In genomic region chr22:22691716-22692701, GRCh38 we compare ENCODE assay signal across 15 cellular contexts. TPM values are rescaled to one million over a fixed set of nuclear protein-coding genes. Genes with fewer than 3 reads are reported as not detected.
DNase-seq lines count a peak whose midpoint lies in the region; ATAC-seq, FAIRE-seq and TF ChIP-seq lines count a peak whose summit lies in the region.
"Had no signal": no experiment of that assay in that cellular context is flagged by ENCODE, and none has a peak within 500 bp of the region (broad histone marks: within the 10 kb centered on the region; RNA-seq: fewer than 3 reads in every experiment).

No MANE protein-coding gene starts in this region.

- WGBS in K562 (ENCODE audit: insufficient coverage, low coverage, missing lambda C conversion rate): 2% methylated on average over 8 of the region's 8 CpGs

- H3K27me3 ChIP-seq in left ventricle myocardium inferior (ENCODE audit: low read depth) (peaks cover 15% of the 10 kb centered on the region), K562 (ENCODE audit: control insufficient read depth in 2 of 2, insufficient read depth in 2 of 2, low read length in 2 of 2) (peaks cover 0 to 18% of the 10 kb centered on the region in 2 experiments; a peak in 2 of 5 replicates)
- no peaks in the 10 kb centered on the region for H3K27me3 ChIP-seq in CD4-positive, alpha-beta T cell (ENCODE audit: control insufficient read depth, insufficient read depth, low read length)

- H3K9ac ChIP-seq in K562 (ENCODE audit: insufficient read depth in 1 of 2, low read depth in 2 of 2, low read length in 2 of 2): no peak overlapping the region

- FAIRE-seq in K562 (lab: Jason Lieb, UNC) (no peak), HTR-8/SVneo (lab: Jason Lieb, UNC) (no peak)

- H3K36me3 ChIP-seq in left ventricle myocardium inferior (no peaks in the 10 kb centered on the region), K562 (ENCODE audit: control insufficient read depth, insufficient read depth, low read length) (no peaks in the 10 kb centered on the region)

- no peaks in the 10 kb centered on the region for H3K27me3 Mint-ChIP-seq in CD4-positive, alpha-beta T cell
- H3K27me3 Mint-ChIP-seq: activated CD4-positive, alpha-beta T cell treated with anti-CD3 and anti-CD28 coated beads, Interleukin-2, amount 10 ng/mL, durations not matched to agents 24 days and 14 days had no signal

- H3K4me3 ChIP-seq in left ventricle myocardium inferior (no peak overlapping the region), K562 (no peak overlapping the region)

- no peaks in the 10 kb centered on the region for H3K36me3 Mint-ChIP-seq in CD4-positive, alpha-beta T cell (ENCODE audit: low read depth)

- no peaks in the 10 kb centered on the region for H3K9me3 Mint-ChIP-seq in CD4-positive, alpha-beta T cell
- H3K9me3 Mint-ChIP-seq: activated CD4-positive, alpha-beta T cell treated with anti-CD3 and anti-CD28 coated beads, Interleukin-2, amount 10 ng/mL, durations not matched to agents 24 days and 14 days; activated T-cell treated with anti-CD3 and anti-CD28 coated beads, Interleukin-2, amount 50 U/mL, for 72 hours had no signal

- ATAC-seq in K562: peak; percentile 1; the same call in 2 of the 3 replicates
- no peak for ATAC-seq in CD4-positive, alpha-beta T cell (ENCODE audit: poor library complexity)
- no peak for ATAC-seq in HG02798 (IDR thresholded peaks at IDR 0.05; ENCODE audit: poor library complexity, unreplicated experiment)

- H3K27ac ChIP-seq in left ventricle myocardium inferior (replicated peaks): no peak overlapping the region
- H3K27ac ChIP-seq in K562 (ENCODE audit: extremely low read depth, low read depth, low read length): no peak overlapping the region
- H3K27ac ChIP-seq in CD4-positive, alpha-beta T cell (ENCODE audit: low read depth, low read length): no peak overlapping the region

- no TSS peak for BruUV-seq in K562 (replicated peaks; lab: Mats Ljungman, UMichigan)

- no peak overlapping the region for H3K27ac Mint-ChIP-seq in CD4-positive, alpha-beta T cell
- H3K27ac Mint-ChIP-seq: activated CD4-positive, alpha-beta T cell treated with anti-CD3 and anti-CD28 coated beads, Interleukin-2, amount 10 ng/mL, durations not matched to agents 24 days and 14 days; activated T-cell treated with anti-CD3 and anti-CD28 coated beads, Interleukin-2, amount 50 U/mL, for 72 hours had no signal

- TF ChIP-seq EP300 in K562 (IDR thresholded peaks at IDR 0.05; ENCODE audit: low read length): no peak

- no peak for TF ChIP-seq RAD21 in K562 (CRISPR knock-in tag; conservative IDR thresholded peaks at IDR 0.05 in 1 of 2, IDR thresholded peaks at IDR 0.05 in 1 of 2)

- H3K9me3 ChIP-seq in left ventricle myocardium inferior (replicated peaks) (no peaks in the 10 kb centered on the region), K562 (replicated peaks; ENCODE audit: control insufficient read depth, insufficient read depth, low read depth, low read length) (no peaks in the 10 kb centered on the region)
- H3K9me3 ChIP-seq in CD4-positive, alpha-beta T cell (ENCODE audit: control insufficient read depth, low read length): no peaks in the 10 kb centered on the region

- peaks cover 23% of the 10 kb centered on the region for H4K20me1 ChIP-seq in K562 (replicated peaks; ENCODE audit: control insufficient read depth, insufficient read depth, low read length)

- TF ChIP-seq POLR2A in K562 (conservative IDR thresholded peaks at IDR 0.05): no peak

- no peaks in the 10 kb centered on the region for H3K4me1 ChIP-seq in left ventricle myocardium inferior
- H3K4me1 ChIP-seq in K562 (replicated peaks in 1 of 2; ENCODE audit: control insufficient read depth in 2 of 2, insufficient read depth in 2 of 2, low read length in 2 of 2): no peaks in the 10 kb centered on the region

- no peak overlapping the region for H2AFZ ChIP-seq in K562 (ENCODE audit: low read depth, low read length)

- POLR2A ChIA-PET in K562 (lab: Yijun Ruan, JAX): interaction anchor here (0.7 to 10.8 kb wide), 9 partner anchors 7 to 305 kb away, joined by 3 to 122 read pairs (median 4); no protein-coding TSS in a partner anchor
- POLR2A ChIA-PET in CD4-positive, alpha-beta T cell (lab: Charles Lee): no interaction called here

- H3K4me3 Mint-ChIP-seq in CD4-positive, alpha-beta T cell: no peak overlapping the region
- H3K4me3 Mint-ChIP-seq: activated CD4-positive, alpha-beta T cell treated with anti-CD3 and anti-CD28 coated beads, Interleukin-2, amount 10 ng/mL, durations not matched to agents 24 days and 14 days; activated T-cell treated with anti-CD3 and anti-CD28 coated beads, Interleukin-2, amount 50 U/mL, for 72 hours had no signal

- in situ Hi-C loops in K562 (cut with MboI): loop anchor here (5.0 to 25.0 kb wide), 2 partner anchors 230 to 1405 kb away; no protein-coding TSS in a partner anchor

- intact Hi-C loops in cardiac septum (cut with DNase I) (no loop called here), left ventricle myocardium inferior (cut with micrococcal nuclease) (no loop called here), K562 (cut with micrococcal nuclease) (loop anchor here (1.0 to 5.0 kb wide), 2 partner anchors 45 to 56 kb away; no protein-coding TSS in a partner anchor)
- intact Hi-C loops in CD4-positive, alpha-beta T cell (cut with DNase I, micrococcal nuclease): loop anchor here (1.0 to 5.0 kb wide), 3 partner anchors 190 to 265 kb away; no protein-coding TSS in a partner anchor

- H3K4me2 ChIP-seq in K562 (ENCODE audit: insufficient read depth, low read length): no peak overlapping the region

- TF ChIP-seq CTCF in left ventricle myocardium inferior (IDR thresholded peaks at IDR 0.05; ENCODE audit: borderline replicate concordance): no peak
- no peak for TF ChIP-seq CTCF in K562 (IDR thresholded peaks at IDR 0.05 in 2 of 3, conservative IDR thresholded peaks at IDR 0.05 in 1 of 3; ENCODE audit: insufficient read depth in 2 of 3, low read depth in 1 of 3, low read length in 3 of 3)
- TF ChIP-seq CTCF in CD4-positive, alpha-beta T cell (IDR thresholded peaks at IDR 0.05): no peak

- peak; percentile 27 for DNase-seq in cardiac septum (ENCODE audit: low spot score)
- DNase-seq in left ventricle myocardium inferior: no peak
- DNase-seq in K562 (ENCODE audit: extremely low read depth in 1 of 4, low spot score in 3 of 4): no peak
- peak; percentile 78 for DNase-seq in kidney tubule cell (ENCODE audit: low spot score)
- no peak for DNase-seq in CD4-positive, alpha-beta T cell
- no peak for DNase-seq in HTR-8/SVneo (ENCODE audit: insufficient read length, low spot score)
- no peak for DNase-seq in activated CD8-positive, alpha-beta memory T cell treated with anti-CD3 and anti-CD28 coated beads for 24 hours
- DNase-seq: aorta had no signal

- no peaks in the 10 kb centered on the region for H3K9me1 ChIP-seq in K562 (ENCODE audit: control insufficient read depth, insufficient read depth, low read length)

- H3K4me1 Mint-ChIP-seq in CD4-positive, alpha-beta T cell (ENCODE audit: low read depth): no peaks in the 10 kb centered on the region
- H3K4me1 Mint-ChIP-seq: activated CD4-positive, alpha-beta T cell treated with anti-CD3 and anti-CD28 coated beads, Interleukin-2, amount 10 ng/mL, durations not matched to agents 24 days and 14 days had no signal

- no peaks in the 10 kb centered on the region for H3K79me2 ChIP-seq in K562 (ENCODE audit: control insufficient read depth, insufficient read depth, low read length)

- CTCF ChIA-PET in K562 (lab: Yijun Ruan, JAX; ENCODE audit: low intra/inter-chr PET ratio): interaction anchor here (0.6 to 8.3 kb wide), 16 partner anchors 17 to 264 kb away, joined by 3 to 78 read pairs (median 6); partner anchors contain the start of gene PRAME
- CTCF ChIA-PET in CD4-positive, alpha-beta T cell (lab: Charles Lee): interaction anchor here (1.8 kb wide), 1 partner anchor 191 kb away, joined by 10 read pairs; no protein-coding TSS in a partner anchor

TF ChIP-seq in K562, 482 proteins besides CTCF, POLR2A, EP300 and RAD21 (continues in another document):
- TF ChIP-seq CBFA2T2 (conservative IDR thresholded peaks at IDR 0.05): peak; percentile 2; the same call in 1 of the 2 replicates
- peak; percentile 9 for TF ChIP-seq PHF20 (IDR thresholded peaks at IDR 0.05; ENCODE audit: partially characterized antibody)
- TF ChIP-seq SNRNP70 (optimal IDR thresholded peaks at IDR 0.05; ENCODE audit: low read depth, low read length): peak; percentile 80
- no peak for TF ChIP-seq NRF1 (conservative IDR thresholded peaks at IDR 0.05 in 1 of 2, IDR thresholded peaks at IDR 0.05 in 1 of 2)
- TF ChIP-seq OTX1 (CRISPR knock-in tag; IDR thresholded peaks at IDR 0.05): no peak
- TF ChIP-seq GABPB2 (CRISPR knock-in tag; conservative IDR thresholded peaks at IDR 0.05): no peak
- no peak for TF ChIP-seq BCL6 (CRISPR knock-in tag; IDR thresholded peaks at IDR 0.05)
- TF ChIP-seq ZBTB8A (IDR thresholded peaks at IDR 0.05; ENCODE audit: partially characterized antibody): no peak
- TF ChIP-seq TCF3 (CRISPR knock-in tag; IDR thresholded peaks at IDR 0.05): no peak
- no peak for TF ChIP-seq MYNN (IDR thresholded peaks at IDR 0.05)
- no peak for TF ChIP-seq MYNN (CRISPR knock-in tag; IDR thresholded peaks at IDR 0.05)

RNA-seq across cellular contexts. Expression of gene GGTLC2, which starts 47.6 kb away (rescaled TPM):
- total RNA-seq in cardiac septum: not detected
- not detected for total RNA-seq in left ventricle myocardium inferior
- not detected in 2 replicates for total RNA-seq in K562 (2011; cell fraction: chromatin; rRNA removed; ENCODE audit: low replicate concordance)
- total RNA-seq in K562 (2011; cell fraction: nucleolus; rRNA removed): not detected in 2 replicates
- not detected in 2 replicates for total RNA-seq in K562 (2011; cell fraction: nucleoplasm; rRNA removed)
- total RNA-seq in K562 (2014; rRNA removed): not detected in 2 replicates
- total RNA-seq in K562 (2014; rRNA removed; fragmentation: Illumina TruSeq; extraction: Trizol): not detected in 2 replicates
- total RNA-seq in K562 (2015; rRNA removed; fragmentation: Illumina TruSeq; extraction: Trizol): not detected in 2 replicates
- total RNA-seq in K562 (2021): not detected in 2 replicates
- not detected in 2 replicates for polyA plus RNA-seq in K562 (2011; rRNA removed)
- polyA plus RNA-seq in K562 (2011; cell fraction: cytosol; rRNA removed): not detected in 2 replicates
- not detected in 2 replicates for polyA plus RNA-seq in K562 (2011; cell fraction: nucleus; rRNA removed)
- not detected in 2 replicates for polyA plus RNA-seq in K562 (2012)
- polyA plus RNA-seq in K562 (2014; fragmentation: Illumina TruSeq; extraction: Trizol): not detected in 2 replicates
- polyA plus RNA-seq in K562 (2014; fragmentation: Nextera tagmentation; extraction: Ambion mirVana): not detected
- polyA plus RNA-seq in K562 (2014; rRNA removed): not detected in 2 replicates
- not detected in 2 replicates for polyA minus RNA-seq in K562 (2011; rRNA and poly(A)+ RNA removed)
- polyA minus RNA-seq in K562 (2011; cell fraction: cytosol; rRNA and poly(A)+ RNA removed): not detected in 2 replicates
- polyA minus RNA-seq in K562 (2011; cell fraction: nucleus; rRNA and poly(A)+ RNA removed): not detected in 2 replicates
- not detected for total RNA-seq in CD4-positive, alpha-beta T cell
- total RNA-seq: activated CD4-positive, alpha-beta T cell treated with anti-CD3 and anti-CD28 coated beads, Interleukin-2, amount 10 ng/mL, durations not matched to agents 24 days and 14 days; activated T-cell treated with anti-CD3 and anti-CD28 coated beads, Interleukin-2, amount 50 U/mL, for 72 hours; aorta; dermis blood vessel endothelial cell; fibroblast of lung; mononuclear cell; temporal lobe had no signal
- polyA plus RNA-seq: aorta, fibroblast of lung had no signal

Comparison
In these comparisons a context has a peak if more than half of its experiments do, and no peak if none do; other contexts are left out.
1. DNase-seq: peak in cardiac septum (single experiment) and kidney tubule cell (single experiment); none in left ventricle myocardium inferior (single experiment), K562 (0 of 4), CD4-positive, alpha-beta T cell (0 of 10), HTR-8/SVneo (single experiment) and activated CD8-positive, alpha-beta memory T cell treated with anti-CD3 and anti-CD28 coated beads for 24 hours (single experiment).
2. intact Hi-C loops: an anchor here in K562 (1.0 to 5.0 kb wide) and CD4-positive, alpha-beta T cell (1.0 to 5.0 kb wide); none called in cardiac septum and left ventricle myocardium inferior.